In genomic region chr16:89159850-89160354, GRCh38 we compare ENCODE assay signal across 1 cellular context.
TF ChIP-seq lines count a peak whose summit lies in the region.

No MANE protein-coding gene starts in this region.

TF ChIP-seq in HepG2, 621 proteins besides CTCF, POLR2A, EP300 and RAD21 (continues in another document):
- TF ChIP-seq NR2F1 (CRISPR knock-in tag; IDR thresholded peaks at IDR 0.05) (no peak), ZNF549 (CRISPR knock-in tag; IDR thresholded peaks at IDR 0.05) (no peak), YEATS4 (CRISPR knock-in tag; IDR thresholded peaks at IDR 0.05; ENCODE audit: borderline replicate concordance) (no peak), ZFP36L1 (CRISPR knock-in tag; IDR thresholded peaks at IDR 0.05) (peak; percentile 3; the same call in 1 of the 2 replicates), ATF2 (CRISPR knock-in tag; IDR thresholded peaks at IDR 0.05) (no peak), NFKBIZ (CRISPR knock-in tag; IDR thresholded peaks at IDR 0.05) (0 out of 2 replicates have a peak, but pooled peaks have one; percentile 9), GATAD1 (CRISPR knock-in tag; IDR thresholded peaks at IDR 0.05) (no peak), GMEB1 (CRISPR knock-in tag; IDR thresholded peaks at IDR 0.05; ENCODE audit: borderline replicate concordance) (0 out of 2 replicates have a peak, but pooled peaks have one; percentile 50), ZNF547 (CRISPR knock-in tag; IDR thresholded peaks at IDR 0.05) (0 out of 2 replicates have a peak, but pooled peaks have one; percentile 68), ZNF678 (CRISPR knock-in tag; IDR thresholded peaks at IDR 0.05) (0 out of 2 replicates have a peak, but pooled peaks have one; percentile 9), SP5 (CRISPR knock-in tag; IDR thresholded peaks at IDR 0.05; ENCODE audit: borderline replicate concordance, low read depth) (0 out of 2 replicates have a peak, but pooled peaks have one; percentile 5), MEIS1 (CRISPR knock-in tag; IDR thresholded peaks at IDR 0.05; ENCODE audit: borderline replicate concordance) (peak; percentile 28; the same call in 1 of the 2 replicates), DMTF1 (CRISPR knock-in tag; IDR thresholded peaks at IDR 0.05) (no peak), TFAP4 (IDR thresholded peaks at IDR 0.05; ENCODE audit: borderline replicate concordance, low read depth) (no peak), SRSF9 (IDR thresholded peaks at IDR 0.05; ENCODE audit: borderline replicate concordance, insufficient read depth, low read depth, low read length, poor library complexity, severe bottlenecking) (no peak), LBX2 (CRISPR knock-in tag; IDR thresholded peaks at IDR 0.05; ENCODE audit: borderline replicate concordance) (0 out of 2 replicates have a peak, but pooled peaks have one; percentile 8), IKZF4 (CRISPR knock-in tag; IDR thresholded peaks at IDR 0.05; ENCODE audit: borderline replicate concordance, low read depth, not compliant biosample characterization) (peak; percentile 14), SP140L (CRISPR knock-in tag; IDR thresholded peaks at IDR 0.05; ENCODE audit: borderline replicate concordance) (no peak), ZBTB34 (CRISPR knock-in tag; IDR thresholded peaks at IDR 0.05) (no peak), KLF6 (CRISPR knock-in tag; IDR thresholded peaks at IDR 0.05) (0 out of 2 replicates have a peak, but pooled peaks have one; percentile 12), ZNF280D (CRISPR knock-in tag; IDR thresholded peaks at IDR 0.05) (peak; percentile 25; the same call in 1 of the 2 replicates), HNF4A (CRISPR knock-in tag; IDR thresholded peaks at IDR 0.05) (no peak), CBFB (CRISPR knock-in tag; IDR thresholded peaks at IDR 0.05) (peak; percentile 15; the same call in 1 of the 2 replicates), PHF8 (CRISPR knock-in tag; IDR thresholded peaks at IDR 0.05) (0 out of 2 replicates have a peak, but pooled peaks have one; percentile 17), NFE2 (CRISPR knock-in tag; IDR thresholded peaks at IDR 0.05) (no peak), GPBP1L1 (CRISPR knock-in tag; IDR thresholded peaks at IDR 0.05) (no peak), HOXA9 (CRISPR knock-in tag; IDR thresholded peaks at IDR 0.05; ENCODE audit: borderline replicate concordance) (peak; percentile 53; the same call in 1 of the 2 replicates), MEF2D (CRISPR knock-in tag; IDR thresholded peaks at IDR 0.05) (0 out of 2 replicates have a peak, but pooled peaks have one; percentile 20), ZFP91 (CRISPR knock-in tag; IDR thresholded peaks at IDR 0.05; ENCODE audit: borderline replicate concordance) (peak; percentile 68; the same call in 1 of the 2 replicates), ZNF280B (CRISPR knock-in tag; IDR thresholded peaks at IDR 0.05; ENCODE audit: borderline replicate concordance) (peak; percentile 12; the same call in 1 of the 2 replicates), NFE2L2 (IDR thresholded peaks at IDR 0.05; ENCODE audit: low read length) (no peak), BORCS8-MEF2B (CRISPR knock-in tag; IDR thresholded peaks at IDR 0.05) (peak; percentile 40), BRCA1 (CRISPR knock-in tag; IDR thresholded peaks at IDR 0.05) (no peak), UBTF (CRISPR knock-in tag; IDR thresholded peaks at IDR 0.05) (peak; percentile 36; the same call in 1 of the 2 replicates), ZNF660 (CRISPR knock-in tag; IDR thresholded peaks at IDR 0.05; ENCODE audit: borderline replicate concordance, low read depth) (no peak), ZSCAN25 (CRISPR knock-in tag; IDR thresholded peaks at IDR 0.05) (0 out of 2 replicates have a peak, but pooled peaks have one; percentile 67), RNF2 (conservative IDR thresholded peaks at IDR 0.05; ENCODE audit: low read depth) (0 out of 2 replicates have a peak, but pooled peaks have one; percentile 22), ZFP41 (CRISPR knock-in tag; IDR thresholded peaks at IDR 0.05; ENCODE audit: borderline replicate concordance) (peak; percentile 4; the same call in 1 of the 2 replicates), HNRNPL (IDR thresholded peaks at IDR 0.05; ENCODE audit: low read depth, low read length) (0 out of 2 replicates have a peak, but pooled peaks have one; percentile 0)
